Comparison of ENCODE assay signal across 26 cellular contexts in the genomic region with DNA sequence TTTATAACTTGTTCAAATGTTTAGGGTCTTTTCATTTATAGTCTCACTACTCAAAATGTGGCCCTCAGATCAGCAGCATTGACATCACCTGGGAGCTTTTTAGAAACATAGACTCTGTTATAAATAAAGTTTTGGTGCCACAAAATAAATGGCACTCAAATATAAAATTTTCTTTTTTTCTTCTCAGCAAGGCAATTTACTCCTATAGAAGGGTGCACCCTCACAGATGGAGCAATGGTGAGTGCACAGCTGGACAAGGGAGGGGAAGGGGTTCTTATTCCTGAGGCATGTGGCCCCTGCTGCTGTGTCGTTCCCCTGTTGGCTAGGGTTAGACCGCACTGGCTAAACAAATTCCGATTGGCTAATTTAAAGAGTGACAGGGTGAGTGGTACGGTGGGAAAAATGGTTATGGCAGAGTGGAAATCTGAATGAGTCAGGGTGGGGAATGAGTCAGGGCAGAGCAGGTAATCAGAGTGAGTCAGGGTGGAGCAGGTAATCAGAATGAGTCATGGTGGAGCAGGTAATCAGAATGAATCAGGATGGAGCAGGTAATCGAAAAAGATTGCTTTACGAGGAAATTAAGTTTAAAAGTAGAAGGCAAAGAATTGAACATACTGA. TPM values are rescaled to one million over a fixed set of nuclear protein-coding genes. Genes with fewer than 3 reads are reported as not detected.
DNase-seq lines count a peak whose midpoint lies in the region; ATAC-seq and TF ChIP-seq lines count a peak whose summit lies in the region.
"Had no signal": no experiment of that assay in that cellular context is flagged by ENCODE, and none has a peak within 500 bp of the region (broad histone marks: within the 10 kb centered on the region; RNA-seq: fewer than 3 reads in every experiment).

No MANE protein-coding gene starts in this region.

- no peak overlapping the region for H3K4me3 ChIP-seq in dorsolateral prefrontal cortex
- H3K4me3 ChIP-seq in thyroid gland (replicated peaks in 1 of 3), result no peak overlapping the region
- H3K4me3 ChIP-seq: ascending aorta, neural progenitor cell, psoas muscle, stomach had no signal

- H3K36me3 ChIP-seq in thyroid gland, result no peaks in the 10 kb centered on the region
- H3K36me3 ChIP-seq: ascending aorta, BE2C, neural progenitor cell, stomach had no signal

- no peaks in the 10 kb centered on the region for H3K9me3 ChIP-seq in thyroid gland
- H3K9me3 ChIP-seq: ascending aorta, BE2C, psoas muscle had no signal

- CTCF ChIA-PET in activated CD4-positive, alpha-beta T cell treated with anti-CD3 and anti-CD28 coated beads for 36 hours (lab: Charles Lee), result interaction anchor here (1.1 kb wide), 1 partner anchor 136 kb away, joined by 3 read pairs; no protein-coding TSS in a partner anchor

- peak; percentile 44 for DNase-seq in activated CD4-positive, alpha-beta T cell treated with anti-CD3 and anti-CD28 coated beads for 36 hours
- no peak for DNase-seq in activated CD4-positive, alpha-beta T cell treated with anti-CD3 and anti-CD28 coated beads, Interleukin-2, amount 50 U/mL, for 1 hour
- DNase-seq in stimulated activated naive CD4-positive, alpha-beta T cell treated with Interleukin-2 at 50 U/mL for 16 hours (lab: John Stamatoyannopoulos, UW), result peak; percentile 5
- no peak for DNase-seq in stimulated activated naive CD4-positive, alpha-beta T cell (lab: John Stamatoyannopoulos, UW)
- DNase-seq in islet precursor cell (peak; percentile 53), dorsolateral prefrontal cortex (no peak), thyroid gland (no peak), OCI-M1 (lab: John Stamatoyannopoulos, UW) (no peak)
- DNase-seq: 8988T; activated effector memory CD4-positive, alpha-beta T cell treated with Interleukin-2 at 50 U/mL for 16 hours; BE2C; cerebellar nuclear complex; COR-L47; effector CD4-positive, alpha-beta T cell; glutamatergic neuron; NCI-H1105; NCI-H2081 treated with DMSO at 0.1 percent for 48 hours; NCI-H526; psoas muscle; Right ventricle myocardium superior; stomach; T-cell had no signal

- H3K4me1 Mint-ChIP-seq in activated CD4-positive, alpha-beta T cell treated with anti-CD3 and anti-CD28 coated beads for 36 hours, result peaks cover 6% of the 10 kb centered on the region
- H3K4me1 Mint-ChIP-seq: neural progenitor cell had no signal

- H3K27me3 ChIP-seq in dorsolateral prefrontal cortex (peaks cover 0 to 4% (median 0%) of the 10 kb centered on the region in 45 donors), thyroid gland (no peaks in the 10 kb centered on the region)
- H3K27me3 ChIP-seq: ascending aorta, BE2C, neural progenitor cell, stomach had no signal

- POLR2A ChIA-PET in activated CD4-positive, alpha-beta T cell treated with anti-CD3 and anti-CD28 coated beads for 36 hours (lab: Charles Lee), result no interaction called here

- no peak for TF ChIP-seq POLR2A in thyroid gland (IDR thresholded peaks at IDR 0.05)

- intact Hi-C loops in activated CD4-positive, alpha-beta T cell treated with anti-CD3 and anti-CD28 coated beads for 36 hours (cut with DNase I, micrococcal nuclease), result loop anchor here in 1 of 2 experiments (5.0 to 10.0 kb wide), 4 partner anchors 40 to 383 kb away; a partner anchor contains a TSS
- intact Hi-C loops in dorsolateral prefrontal cortex (cut with DNase I), result loop anchor here (5.0 kb wide), 2 partner anchors 120 to 1300 kb away; a partner anchor contains a TSS
- intact Hi-C loops in thyroid gland (cut with DNase I), result loop anchor here (5.0 kb wide), 2 partner anchors 40 to 120 kb away; a partner anchor contains a TSS

- H3K27me3 Mint-ChIP-seq in activated CD4-positive, alpha-beta T cell treated with anti-CD3 and anti-CD28 coated beads for 36 hours, result peaks cover 2% of the 10 kb centered on the region
- H3K27me3 Mint-ChIP-seq: T-cell had no signal

- H3K27ac ChIP-seq in dorsolateral prefrontal cortex (no peak overlapping the region), thyroid gland (no peak overlapping the region)
- H3K27ac ChIP-seq: ascending aorta, neural progenitor cell, psoas muscle, stomach had no signal

- peaks cover 10% of the 10 kb centered on the region for H3K9me3 Mint-ChIP-seq in activated CD4-positive, alpha-beta T cell treated with anti-CD3 and anti-CD28 coated beads for 36 hours (ENCODE audit: low read depth)

- 93 to 95% methylated on average over 6 of the region's 6 CpGs for WGBS in thyroid gland, 2 donors

- TF ChIP-seq CTCF in dorsolateral prefrontal cortex (IDR thresholded peaks at IDR 0.05 in 54 of 56, conservative IDR thresholded peaks at IDR 0.05 in 2 of 56; ENCODE audit: low read depth in 1 of 56, partially characterized antibody in 56 of 56) (no peak), thyroid gland (IDR thresholded peaks at IDR 0.05) (no peak)

- no peaks in the 10 kb centered on the region for H3K4me1 ChIP-seq in thyroid gland
- H3K4me1 ChIP-seq: ascending aorta, BE2C, neural progenitor cell, psoas muscle had no signal

- no peaks in the 10 kb centered on the region for H3K36me3 Mint-ChIP-seq in activated CD4-positive, alpha-beta T cell treated with anti-CD3 and anti-CD28 coated beads for 36 hours (ENCODE audit: low read depth)
- H3K36me3 Mint-ChIP-seq: neural progenitor cell, T-cell had no signal

- H3K27ac Mint-ChIP-seq in activated CD4-positive, alpha-beta T cell treated with anti-CD3 and anti-CD28 coated beads for 36 hours, result no peak overlapping the region
- H3K27ac Mint-ChIP-seq: neural progenitor cell, T-cell had no signal

- peak; percentile 47 for ATAC-seq in activated CD4-positive, alpha-beta T cell treated with anti-CD3 and anti-CD28 coated beads for 36 hours
- ATAC-seq: psoas muscle, T-cell had no signal

- H3K4me3 Mint-ChIP-seq in activated CD4-positive, alpha-beta T cell treated with anti-CD3 and anti-CD28 coated beads for 36 hours, result no peak overlapping the region
- H3K4me3 Mint-ChIP-seq: neural progenitor cell, T-cell had no signal

RNA-seq across cellular contexts. Expression of a gene that starts 31.8 kb away (rescaled TPM):
- total RNA-seq in activated CD4-positive, alpha-beta T cell treated with anti-CD3 and anti-CD28 coated beads for 36 hours, result not detected
- total RNA-seq in dorsolateral prefrontal cortex, result 10 to 100 TPM in 22 of 120 experiments, 1 to 10 TPM in 92, under 1 TPM in 6; 0.48 to 36.3 (median 4.9) TPM
- 100 to 1,000 TPM; 108 to 257 (median 203) TPM for total RNA-seq in thyroid gland
- total RNA-seq: activated CD8-positive, alpha-beta memory T cell treated with anti-CD3 and anti-CD28 coated beads for 36 hours; LHCN-M2 had no signal

RNA-seq across cellular contexts. Expression of a gene that starts 36.3 kb away (rescaled TPM):
- 1 to 10 TPM; 1.5 to 1.7 TPM for total RNA-seq in activated CD4-positive, alpha-beta T cell treated with anti-CD3 and anti-CD28 coated beads for 36 hours
- total RNA-seq in dorsolateral prefrontal cortex, result 1 to 10 TPM in 115 of 120 experiments, under 1 TPM in 5; 0.68 to 5.5 (median 2.0) TPM
- total RNA-seq in thyroid gland, result 10 to 100 TPM; 15.9 to 32.1 (median 21.0) TPM

RNA-seq across cellular contexts. Expression of a gene that starts 42.5 kb away (rescaled TPM):
- 1,000 to 10,000 TPM; 1,915 to 1,951 TPM for total RNA-seq in activated CD4-positive, alpha-beta T cell treated with anti-CD3 and anti-CD28 coated beads for 36 hours
- total RNA-seq in dorsolateral prefrontal cortex (100 to 1,000 TPM; 346 to 612 (median 431) TPM), thyroid gland (100 to 1,000 TPM in 2 of 4 donors, 10 to 100 TPM in 2; 54.4 to 499 (median 123) TPM)

Comparison
In these comparisons a context has a peak if more than half of its experiments do, and no peak if none do; other contexts are left out.
1. DNase-seq: peak in activated CD4-positive, alpha-beta T cell treated with anti-CD3 and anti-CD28 coated beads for 36 hours (single experiment), stimulated activated naive CD4-positive, alpha-beta T cell treated with Interleukin-2 at 50 U/mL for 16 hours (single experiment) and islet precursor cell (single experiment); none in activated CD4-positive, alpha-beta T cell treated with anti-CD3 and anti-CD28 coated beads, Interleukin-2, amount 50 U/mL, for 1 hour (single experiment), stimulated activated naive CD4-positive, alpha-beta T cell (0 of 6), dorsolateral prefrontal cortex (0 of 10), thyroid gland (0 of 2) and OCI-M1 (single experiment).